Comparison of ENCODE assay signal across 1 cellular context in the genomic region with DNA sequence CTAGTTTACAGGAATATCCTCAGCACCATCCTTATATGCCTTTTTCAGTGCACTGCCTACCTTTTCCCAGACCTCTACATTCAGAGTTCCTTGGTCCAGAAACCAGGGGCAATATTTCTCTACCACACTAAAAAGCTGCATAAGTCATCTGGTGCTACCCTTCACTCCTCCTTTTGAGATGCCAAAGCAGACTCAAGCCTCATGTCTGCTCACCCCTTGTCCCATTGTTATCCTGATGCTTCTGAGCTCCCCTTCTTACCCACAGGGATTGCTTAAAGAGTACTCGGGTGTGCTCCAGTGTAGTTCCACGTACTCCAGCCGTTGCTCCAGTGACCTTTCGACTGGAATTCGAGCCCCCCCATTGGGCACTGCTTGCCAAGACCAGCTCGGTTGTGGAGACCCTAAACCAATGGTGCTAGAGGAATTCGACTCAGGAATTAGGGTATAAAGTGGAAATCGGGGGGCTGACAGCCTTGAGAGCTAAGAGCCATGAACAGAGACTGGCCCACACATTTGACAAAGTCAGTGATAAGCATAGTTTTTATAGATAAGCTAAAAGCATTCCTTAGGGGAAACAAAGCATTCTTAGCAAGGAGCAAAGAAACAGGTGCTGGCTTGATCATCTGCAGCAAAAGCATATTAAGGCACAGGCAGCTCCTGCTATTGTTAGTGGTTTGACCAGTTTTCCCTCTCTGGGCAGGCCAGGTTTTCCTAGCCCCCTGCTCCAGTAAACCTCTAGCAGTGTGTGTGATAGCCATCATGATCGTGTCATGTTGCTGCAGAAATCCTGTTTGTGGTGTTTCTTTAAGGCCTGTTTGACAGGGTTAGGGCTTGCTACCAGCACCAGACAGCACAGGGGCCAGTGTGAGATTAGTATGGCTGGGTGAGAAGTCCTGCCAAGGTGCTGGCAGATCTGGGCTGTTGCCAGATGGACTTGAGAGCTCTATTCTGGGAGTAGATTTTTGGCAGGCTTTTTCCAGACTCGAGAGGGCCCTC.
A peak's percentile ranks its signal among the peaks of the same experiment; 100 is the strongest.
TF ChIP-seq lines count a peak whose summit lies in the region.

No MANE protein-coding gene starts in this region.

TF ChIP-seq in K562, 482 proteins besides CTCF, POLR2A, EP300 and RAD21 (continued from another document and continues in another):
- TF ChIP-seq, protein P1, sequence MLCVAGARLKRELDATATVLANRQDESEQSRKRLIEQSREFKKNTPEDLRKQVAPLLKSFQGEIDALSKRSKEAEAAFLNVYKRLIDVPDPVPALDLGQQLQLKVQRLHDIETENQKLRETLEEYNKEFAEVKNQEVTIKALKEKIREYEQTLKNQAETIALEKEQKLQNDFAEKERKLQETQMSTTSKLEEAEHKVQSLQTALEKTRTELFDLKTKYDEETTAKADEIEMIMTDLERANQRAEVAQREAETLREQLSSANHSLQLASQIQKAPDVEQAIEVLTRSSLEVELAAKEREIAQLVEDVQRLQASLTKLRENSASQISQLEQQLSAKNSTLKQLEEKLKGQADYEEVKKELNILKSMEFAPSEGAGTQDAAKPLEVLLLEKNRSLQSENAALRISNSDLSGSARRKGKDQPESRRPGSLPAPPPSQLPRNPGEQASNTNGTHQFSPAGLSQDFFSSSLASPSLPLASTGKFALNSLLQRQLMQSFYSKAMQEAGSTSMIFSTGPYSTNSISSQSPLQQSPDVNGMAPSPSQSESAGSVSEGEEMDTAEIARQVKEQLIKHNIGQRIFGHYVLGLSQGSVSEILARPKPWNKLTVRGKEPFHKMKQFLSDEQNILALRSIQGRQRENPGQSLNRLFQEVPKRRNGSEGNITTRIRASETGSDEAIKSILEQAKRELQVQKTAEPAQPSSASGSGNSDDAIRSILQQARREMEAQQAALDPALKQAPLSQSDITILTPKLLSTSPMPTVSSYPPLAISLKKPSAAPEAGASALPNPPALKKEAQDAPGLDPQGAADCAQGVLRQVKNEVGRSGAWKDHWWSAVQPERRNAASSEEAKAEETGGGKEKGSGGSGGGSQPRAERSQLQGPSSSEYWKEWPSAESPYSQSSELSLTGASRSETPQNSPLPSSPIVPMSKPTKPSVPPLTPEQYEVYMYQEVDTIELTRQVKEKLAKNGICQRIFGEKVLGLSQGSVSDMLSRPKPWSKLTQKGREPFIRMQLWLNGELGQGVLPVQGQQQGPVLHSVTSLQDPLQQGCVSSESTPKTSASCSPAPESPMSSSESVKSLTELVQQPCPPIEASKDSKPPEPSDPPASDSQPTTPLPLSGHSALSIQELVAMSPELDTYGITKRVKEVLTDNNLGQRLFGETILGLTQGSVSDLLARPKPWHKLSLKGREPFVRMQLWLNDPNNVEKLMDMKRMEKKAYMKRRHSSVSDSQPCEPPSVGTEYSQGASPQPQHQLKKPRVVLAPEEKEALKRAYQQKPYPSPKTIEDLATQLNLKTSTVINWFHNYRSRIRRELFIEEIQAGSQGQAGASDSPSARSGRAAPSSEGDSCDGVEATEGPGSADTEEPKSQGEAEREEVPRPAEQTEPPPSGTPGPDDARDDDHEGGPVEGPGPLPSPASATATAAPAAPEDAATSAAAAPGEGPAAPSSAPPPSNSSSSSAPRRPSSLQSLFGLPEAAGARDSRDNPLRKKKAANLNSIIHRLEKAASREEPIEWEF (CRISPR knock-in tag; IDR thresholded peaks at IDR 0.05) = 0 out of 2 replicates have a peak, but pooled peaks have one; percentile 14
- no peak for TF ChIP-seq KDM2B (CRISPR knock-in tag; IDR thresholded peaks at IDR 0.05)
- TF ChIP-seq, protein P2, sequence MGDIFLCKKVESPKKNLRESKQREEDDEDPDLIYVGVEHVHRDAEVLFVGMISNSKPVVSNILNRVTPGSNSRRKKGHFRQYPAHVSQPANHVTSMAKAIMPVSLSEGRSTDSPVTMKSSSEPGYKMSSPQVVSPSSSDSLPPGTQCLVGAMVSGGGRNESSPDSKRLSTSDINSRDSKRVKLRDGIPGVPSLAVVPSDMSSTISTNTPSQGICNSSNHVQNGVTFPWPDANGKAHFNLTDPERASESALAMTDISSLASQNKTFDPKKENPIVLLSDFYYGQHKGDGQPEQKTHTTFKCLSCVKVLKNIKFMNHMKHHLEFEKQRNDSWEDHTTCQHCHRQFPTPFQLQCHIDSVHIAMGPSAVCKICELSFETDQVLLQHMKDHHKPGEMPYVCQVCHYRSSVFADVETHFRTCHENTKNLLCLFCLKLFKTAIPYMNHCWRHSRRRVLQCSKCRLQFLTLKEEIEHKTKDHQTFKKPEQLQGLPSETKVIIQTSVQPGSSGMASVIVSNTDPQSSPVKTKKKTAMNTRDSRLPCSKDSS (IDR thresholded peaks at IDR 0.05; ENCODE audit: low read depth, partially characterized antibody) = no peak
- TF ChIP-seq, protein P3, sequence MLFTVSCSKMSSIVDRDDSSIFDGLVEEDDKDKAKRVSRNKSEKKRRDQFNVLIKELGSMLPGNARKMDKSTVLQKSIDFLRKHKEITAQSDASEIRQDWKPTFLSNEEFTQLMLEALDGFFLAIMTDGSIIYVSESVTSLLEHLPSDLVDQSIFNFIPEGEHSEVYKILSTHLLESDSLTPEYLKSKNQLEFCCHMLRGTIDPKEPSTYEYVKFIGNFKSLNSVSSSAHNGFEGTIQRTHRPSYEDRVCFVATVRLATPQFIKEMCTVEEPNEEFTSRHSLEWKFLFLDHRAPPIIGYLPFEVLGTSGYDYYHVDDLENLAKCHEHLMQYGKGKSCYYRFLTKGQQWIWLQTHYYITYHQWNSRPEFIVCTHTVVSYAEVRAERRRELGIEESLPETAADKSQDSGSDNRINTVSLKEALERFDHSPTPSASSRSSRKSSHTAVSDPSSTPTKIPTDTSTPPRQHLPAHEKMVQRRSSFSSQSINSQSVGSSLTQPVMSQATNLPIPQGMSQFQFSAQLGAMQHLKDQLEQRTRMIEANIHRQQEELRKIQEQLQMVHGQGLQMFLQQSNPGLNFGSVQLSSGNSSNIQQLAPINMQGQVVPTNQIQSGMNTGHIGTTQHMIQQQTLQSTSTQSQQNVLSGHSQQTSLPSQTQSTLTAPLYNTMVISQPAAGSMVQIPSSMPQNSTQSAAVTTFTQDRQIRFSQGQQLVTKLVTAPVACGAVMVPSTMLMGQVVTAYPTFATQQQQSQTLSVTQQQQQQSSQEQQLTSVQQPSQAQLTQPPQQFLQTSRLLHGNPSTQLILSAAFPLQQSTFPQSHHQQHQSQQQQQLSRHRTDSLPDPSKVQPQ (CRISPR knock-in tag; IDR thresholded peaks at IDR 0.05; ENCODE audit: borderline replicate concordance) = no peak
- TF ChIP-seq, protein P4, sequence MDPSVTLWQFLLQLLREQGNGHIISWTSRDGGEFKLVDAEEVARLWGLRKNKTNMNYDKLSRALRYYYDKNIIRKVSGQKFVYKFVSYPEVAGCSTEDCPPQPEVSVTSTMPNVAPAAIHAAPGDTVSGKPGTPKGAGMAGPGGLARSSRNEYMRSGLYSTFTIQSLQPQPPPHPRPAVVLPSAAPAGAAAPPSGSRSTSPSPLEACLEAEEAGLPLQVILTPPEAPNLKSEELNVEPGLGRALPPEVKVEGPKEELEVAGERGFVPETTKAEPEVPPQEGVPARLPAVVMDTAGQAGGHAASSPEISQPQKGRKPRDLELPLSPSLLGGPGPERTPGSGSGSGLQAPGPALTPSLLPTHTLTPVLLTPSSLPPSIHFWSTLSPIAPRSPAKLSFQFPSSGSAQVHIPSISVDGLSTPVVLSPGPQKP (CRISPR knock-in tag; IDR thresholded peaks at IDR 0.05) = no peak
- TF ChIP-seq MAFK (IDR thresholded peaks at IDR 0.05; ENCODE audit: low read length) = no peak
- TF ChIP-seq RBFOX2 (IDR thresholded peaks at IDR 0.05; ENCODE audit: low read depth, low read length) = 0 out of 2 replicates have a peak, but pooled peaks have one; percentile 5
- no peak for TF ChIP-seq NR4A1 (CRISPR knock-in tag; IDR thresholded peaks at IDR 0.05)
- peak; percentile 80; the same call in 1 of the 2 replicates for TF ChIP-seq NR4A1 (tag; IDR thresholded peaks at IDR 0.05)
- no peak for TF ChIP-seq SRSF7 (optimal IDR thresholded peaks at IDR 0.05; ENCODE audit: low read depth, low read length)
- no peak for TF ChIP-seq SETDB1 (IDR thresholded peaks at IDR 0.05; ENCODE audit: low read length)
- TF ChIP-seq PCBP2 (IDR thresholded peaks at IDR 0.05; ENCODE audit: low read depth, low read length, poor library complexity, severe bottlenecking) = no peak
- no peak for TF ChIP-seq FOXJ3 (CRISPR knock-in tag; IDR thresholded peaks at IDR 0.05)
- peak; percentile 27 for TF ChIP-seq BACH1 (tag; IDR thresholded peaks at IDR 0.05)
- TF ChIP-seq ZFP30 (CRISPR knock-in tag; IDR thresholded peaks at IDR 0.05; ENCODE audit: borderline replicate concordance) = no peak
- TF ChIP-seq, protein P5, sequence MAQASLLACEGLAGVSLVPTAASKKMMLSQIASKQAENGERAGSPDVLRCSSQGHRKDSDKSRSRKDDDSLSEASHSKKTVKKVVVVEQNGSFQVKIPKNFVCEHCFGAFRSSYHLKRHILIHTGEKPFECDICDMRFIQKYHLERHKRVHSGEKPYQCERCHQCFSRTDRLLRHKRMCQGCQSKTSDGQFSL (CRISPR knock-in tag; IDR thresholded peaks at IDR 0.05) = no peak
- TF ChIP-seq, protein P5 (tag; IDR thresholded peaks at IDR 0.05) = peak; percentile 16 to 81; a peak in 2 of 4 replicates
- 0 out of 2 replicates have a peak, but pooled peaks have one; percentile 5 for TF ChIP-seq SOX6 (IDR thresholded peaks at IDR 0.05)
- TF ChIP-seq MEF2A (IDR thresholded peaks at IDR 0.05; ENCODE audit: control insufficient read depth, low read depth, low read length) = no peak
- TF ChIP-seq, protein P6, sequence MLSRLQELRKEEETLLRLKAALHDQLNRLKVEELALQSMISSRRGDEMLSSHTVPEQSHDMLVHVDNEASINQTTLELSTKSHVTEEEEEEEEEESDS (CRISPR knock-in tag; IDR thresholded peaks at IDR 0.05) = no peak
- TF ChIP-seq SMAD1 (IDR thresholded peaks at IDR 0.05; ENCODE audit: low read depth, low read length, partially characterized antibody) = no peak
- TF ChIP-seq, protein P7, sequence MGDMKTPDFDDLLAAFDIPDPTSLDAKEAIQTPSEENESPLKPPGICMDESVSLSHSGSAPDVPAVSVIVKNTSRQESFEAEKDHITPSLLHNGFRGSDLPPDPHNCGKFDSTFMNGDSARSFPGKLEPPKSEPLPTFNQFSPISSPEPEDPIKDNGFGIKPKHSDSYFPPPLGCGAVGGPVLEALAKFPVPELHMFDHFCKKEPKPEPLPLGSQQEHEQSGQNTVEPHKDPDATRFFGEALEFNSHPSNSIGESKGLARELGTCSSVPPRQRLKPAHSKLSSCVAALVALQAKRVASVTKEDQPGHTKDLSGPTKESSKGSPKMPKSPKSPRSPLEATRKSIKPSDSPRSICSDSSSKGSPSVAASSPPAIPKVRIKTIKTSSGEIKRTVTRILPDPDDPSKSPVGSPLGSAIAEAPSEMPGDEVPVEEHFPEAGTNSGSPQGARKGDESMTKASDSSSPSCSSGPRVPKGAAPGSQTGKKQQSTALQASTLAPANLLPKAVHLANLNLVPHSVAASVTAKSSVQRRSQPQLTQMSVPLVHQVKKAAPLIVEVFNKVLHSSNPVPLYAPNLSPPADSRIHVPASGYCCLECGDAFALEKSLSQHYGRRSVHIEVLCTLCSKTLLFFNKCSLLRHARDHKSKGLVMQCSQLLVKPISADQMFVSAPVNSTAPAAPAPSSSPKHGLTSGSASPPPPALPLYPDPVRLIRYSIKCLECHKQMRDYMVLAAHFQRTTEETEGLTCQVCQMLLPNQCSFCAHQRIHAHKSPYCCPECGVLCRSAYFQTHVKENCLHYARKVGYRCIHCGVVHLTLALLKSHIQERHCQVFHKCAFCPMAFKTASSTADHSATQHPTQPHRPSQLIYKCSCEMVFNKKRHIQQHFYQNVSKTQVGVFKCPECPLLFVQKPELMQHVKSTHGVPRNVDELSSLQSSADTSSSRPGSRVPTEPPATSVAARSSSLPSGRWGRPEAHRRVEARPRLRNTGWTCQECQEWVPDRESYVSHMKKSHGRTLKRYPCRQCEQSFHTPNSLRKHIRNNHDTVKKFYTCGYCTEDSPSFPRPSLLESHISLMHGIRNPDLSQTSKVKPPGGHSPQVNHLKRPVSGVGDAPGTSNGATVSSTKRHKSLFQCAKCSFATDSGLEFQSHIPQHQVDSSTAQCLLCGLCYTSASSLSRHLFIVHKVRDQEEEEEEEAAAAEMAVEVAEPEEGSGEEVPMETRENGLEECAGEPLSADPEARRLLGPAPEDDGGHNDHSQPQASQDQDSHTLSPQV (IDR thresholded peaks at IDR 0.05) = peak; percentile 79
- TF ChIP-seq ZNF75A (CRISPR knock-in tag; IDR thresholded peaks at IDR 0.05) = no peak
- TF ChIP-seq RCOR1 (IDR thresholded peaks at IDR 0.05; ENCODE audit: borderline replicate concordance in 1 of 2, low read depth in 2 of 2, low read length in 2 of 2) = no peak
- no peak for TF ChIP-seq POU5F1 (IDR thresholded peaks at IDR 0.05; ENCODE audit: borderline replicate concordance, low read depth, low read length, partially characterized antibody)
- TF ChIP-seq, protein P8, sequence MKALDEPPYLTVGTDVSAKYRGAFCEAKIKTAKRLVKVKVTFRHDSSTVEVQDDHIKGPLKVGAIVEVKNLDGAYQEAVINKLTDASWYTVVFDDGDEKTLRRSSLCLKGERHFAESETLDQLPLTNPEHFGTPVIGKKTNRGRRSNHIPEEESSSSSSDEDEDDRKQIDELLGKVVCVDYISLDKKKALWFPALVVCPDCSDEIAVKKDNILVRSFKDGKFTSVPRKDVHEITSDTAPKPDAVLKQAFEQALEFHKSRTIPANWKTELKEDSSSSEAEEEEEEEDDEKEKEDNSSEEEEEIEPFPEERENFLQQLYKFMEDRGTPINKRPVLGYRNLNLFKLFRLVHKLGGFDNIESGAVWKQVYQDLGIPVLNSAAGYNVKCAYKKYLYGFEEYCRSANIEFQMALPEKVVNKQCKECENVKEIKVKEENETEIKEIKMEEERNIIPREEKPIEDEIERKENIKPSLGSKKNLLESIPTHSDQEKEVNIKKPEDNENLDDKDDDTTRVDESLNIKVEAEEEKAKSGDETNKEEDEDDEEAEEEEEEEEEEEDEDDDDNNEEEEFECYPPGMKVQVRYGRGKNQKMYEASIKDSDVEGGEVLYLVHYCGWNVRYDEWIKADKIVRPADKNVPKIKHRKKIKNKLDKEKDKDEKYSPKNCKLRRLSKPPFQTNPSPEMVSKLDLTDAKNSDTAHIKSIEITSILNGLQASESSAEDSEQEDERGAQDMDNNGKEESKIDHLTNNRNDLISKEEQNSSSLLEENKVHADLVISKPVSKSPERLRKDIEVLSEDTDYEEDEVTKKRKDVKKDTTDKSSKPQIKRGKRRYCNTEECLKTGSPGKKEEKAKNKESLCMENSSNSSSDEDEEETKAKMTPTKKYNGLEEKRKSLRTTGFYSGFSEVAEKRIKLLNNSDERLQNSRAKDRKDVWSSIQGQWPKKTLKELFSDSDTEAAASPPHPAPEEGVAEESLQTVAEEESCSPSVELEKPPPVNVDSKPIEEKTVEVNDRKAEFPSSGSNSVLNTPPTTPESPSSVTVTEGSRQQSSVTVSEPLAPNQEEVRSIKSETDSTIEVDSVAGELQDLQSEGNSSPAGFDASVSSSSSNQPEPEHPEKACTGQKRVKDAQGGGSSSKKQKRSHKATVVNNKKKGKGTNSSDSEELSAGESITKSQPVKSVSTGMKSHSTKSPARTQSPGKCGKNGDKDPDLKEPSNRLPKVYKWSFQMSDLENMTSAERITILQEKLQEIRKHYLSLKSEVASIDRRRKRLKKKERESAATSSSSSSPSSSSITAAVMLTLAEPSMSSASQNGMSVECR (CRISPR knock-in tag; IDR thresholded peaks at IDR 0.05) = no peak
- 0 out of 2 replicates have a peak, but pooled peaks have one; percentile 33 for TF ChIP-seq GTF2A2 (tag; IDR thresholded peaks at IDR 0.05)
- no peak for TF ChIP-seq CCAR2 (IDR thresholded peaks at IDR 0.05; ENCODE audit: low read depth, low read length)
- no peak for TF ChIP-seq MCM2 (IDR thresholded peaks at IDR 0.05; ENCODE audit: low read depth)
- no peak for TF ChIP-seq SAFB2 (IDR thresholded peaks at IDR 0.05; ENCODE audit: borderline replicate concordance, low read depth, low read length, severe bottlenecking)
- TF ChIP-seq ESRRB (CRISPR knock-in tag; IDR thresholded peaks at IDR 0.05; ENCODE audit: borderline replicate concordance) = no peak
- TF ChIP-seq CAMTA2 (CRISPR knock-in tag; conservative IDR thresholded peaks at IDR 0.05) = peak; percentile 79; the same call in 1 of the 2 replicates
